9 cellular contexts compared by ENCODE assay signal in the genomic region with DNA sequence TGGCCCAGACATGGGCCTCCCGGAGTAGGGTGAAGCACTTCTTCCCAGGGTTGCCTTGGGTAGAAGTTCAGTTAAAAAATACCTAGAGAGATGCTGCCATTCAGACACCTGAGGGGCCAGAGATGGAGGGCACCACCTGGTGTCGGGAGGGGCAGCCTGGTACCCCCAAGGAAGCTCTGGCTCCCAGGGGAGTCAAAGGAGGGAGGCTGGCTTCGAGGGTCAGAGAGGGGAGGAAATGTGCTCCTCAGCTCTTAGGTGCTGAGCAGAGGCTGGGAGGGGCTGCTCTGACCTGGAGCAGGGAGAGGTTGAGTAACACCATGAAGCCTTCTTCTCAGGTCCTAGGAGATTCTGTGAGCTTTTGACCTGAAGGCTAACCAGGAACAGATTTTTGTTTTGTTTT. TPM values are rescaled to one million over a fixed set of nuclear protein-coding genes. Genes with fewer than 3 reads are reported as not detected.
DNase-seq lines count a peak whose midpoint lies in the region; ATAC-seq and TF ChIP-seq lines count a peak whose summit lies in the region.
"Had no signal": no experiment of that assay in that cellular context is flagged by ENCODE, and none has a peak within 500 bp of the region (broad histone marks: within the 10 kb centered on the region; RNA-seq: fewer than 3 reads in every experiment).

No MANE protein-coding gene starts in this region.

- H3K9me2 ChIP-seq in OCI-LY7 (ENCODE audit: insufficient read depth, low read length): no peaks in the 10 kb centered on the region

- intact Hi-C loops in Caco-2 (cut with micrococcal nuclease; ENCODE audit: unreplicated experiment): loop anchor here (5.0 kb wide), 2 partner anchors 113 to 192 kb away; partner anchors contain the start of gene NDUFC2
- intact Hi-C loops in OCI-LY7 (cut with micrococcal nuclease; ENCODE audit: unreplicated experiment): loop anchor here (2.0 kb wide), 2 partner anchors 33 to 195 kb away; partner anchors contain the start of gene INTS4

- peak overlapping the region; percentile 84 for H3K4me2 ChIP-seq in OCI-LY7 (ENCODE audit: low read length)

- H3K4me3 ChIP-seq in Caco-2 (ENCODE audit: low read depth, low read length): no peak overlapping the region
- H3K4me3 ChIP-seq in OCI-LY7 (ENCODE audit: low read depth, low read length, poor library complexity, severe bottlenecking): peak overlapping the region; percentile 79

- no peak overlapping the region; the same call in 1 of the 2 replicates for H2AFZ ChIP-seq in OCI-LY7 (ENCODE audit: low read length)

- peaks cover 44% of the 10 kb centered on the region for H3K4me1 Mint-ChIP-seq in Caco-2 (ENCODE audit: low read depth, unreplicated experiment)
- peaks cover 38% of the 10 kb centered on the region for H3K4me1 Mint-ChIP-seq in endothelial cell (ENCODE audit: unreplicated experiment)
- peaks cover 30% of the 10 kb centered on the region for H3K4me1 Mint-ChIP-seq in progenitor cell of endocrine pancreas (ENCODE audit: low read depth)

- H3K4me3 Mint-ChIP-seq in Caco-2 (ENCODE audit: unreplicated experiment): peak overlapping the region; percentile 98
- H3K4me3 Mint-ChIP-seq in endothelial cell (ENCODE audit: unreplicated experiment): peak overlapping the region; percentile 99
- H3K4me3 Mint-ChIP-seq in progenitor cell of endocrine pancreas (ENCODE audit: low read depth): peak overlapping the region; percentile 94

- H3K27ac Mint-ChIP-seq in Caco-2 (ENCODE audit: unreplicated experiment) (peak overlapping the region; percentile 84), endothelial cell (ENCODE audit: unreplicated experiment) (peak overlapping the region; percentile 61), progenitor cell of endocrine pancreas (no peak overlapping the region)

- TF ChIP-seq CTCF in Caco-2 (IDR thresholded peaks at IDR 0.05; ENCODE audit: insufficient read depth in 1 of 2, low read depth in 1 of 2, low read length in 1 of 2, severe bottlenecking in 1 of 2, unreplicated experiment in 1 of 2) (no peak), OCI-LY7 (conservative IDR thresholded peaks at IDR 0.05; ENCODE audit: low read length) (no peak), endothelial cell (IDR thresholded peaks at IDR 0.05; ENCODE audit: unreplicated experiment) (no peak), progenitor cell of endocrine pancreas (IDR thresholded peaks at IDR 0.05; ENCODE audit: unreplicated experiment) (no peak)

- H3K27ac ChIP-seq in OCI-LY7 (ENCODE audit: low read depth, low read length, poor library complexity, severe bottlenecking): no peak overlapping the region

- H3K36me3 ChIP-seq in Caco-2 (ENCODE audit: control insufficient read depth, insufficient read depth, low read length) (no peaks in the 10 kb centered on the region), OCI-LY7 (ENCODE audit: insufficient read depth, low read length) (no peaks in the 10 kb centered on the region)

- ATAC-seq in GM19463 (IDR thresholded peaks at IDR 0.05; ENCODE audit: unreplicated experiment) (no peak), HG02852 (IDR thresholded peaks at IDR 0.05; ENCODE audit: unreplicated experiment) (no peak), HG03139 (IDR thresholded peaks at IDR 0.05; ENCODE audit: unreplicated experiment) (no peak)

- POLR2A ChIA-PET in Caco-2 (lab: Charles Lee): no interaction called here
- POLR2A ChIA-PET in OCI-LY7 (lab: Charles Lee): interaction anchor here (1.7 to 2.2 kb wide), 2 partner anchors 10 to 50 kb away, joined by 4 to 5 read pairs; partner anchors contain the start of gene ALG8

- H3K9me3 Mint-ChIP-seq in Caco-2 (ENCODE audit: unreplicated experiment): no peaks in the 10 kb centered on the region
- H3K9me3 Mint-ChIP-seq in endothelial cell (ENCODE audit: unreplicated experiment): no peaks in the 10 kb centered on the region
- H3K9me3 Mint-ChIP-seq in progenitor cell of endocrine pancreas (ENCODE audit: low read depth): no peaks in the 10 kb centered on the region

- DNase-seq in Caco-2: peak in 1 of 2 experiments; percentile 34
- peak; percentile 39 for DNase-seq in OCI-LY7 (ENCODE audit: low spot score)
- no peak for DNase-seq in endothelial cell (ENCODE audit: low spot score)
- DNase-seq in progenitor cell of endocrine pancreas (ENCODE audit: low spot score, unreplicated experiment): no peak
- DNase-seq in 8988T: no peak
- DNase-seq: activated CD8-positive, alpha-beta memory T cell treated with anti-CD3 and anti-CD28 coated beads for 24 hours had no signal

- H3K27me3 Mint-ChIP-seq in Caco-2 (ENCODE audit: insufficient read depth, unreplicated experiment) (no peaks in the 10 kb centered on the region), endothelial cell (ENCODE audit: unreplicated experiment) (peaks cover 12% of the 10 kb centered on the region), progenitor cell of endocrine pancreas (no peaks in the 10 kb centered on the region)

- no peaks in the 10 kb centered on the region for H3K79me2 ChIP-seq in OCI-LY7 (ENCODE audit: insufficient read depth, low read depth, low read length)

- H3K27me3 ChIP-seq in Caco-2 (replicated peaks; ENCODE audit: control insufficient read depth, insufficient read depth, low read length): no peaks in the 10 kb centered on the region

- H3K9me3 ChIP-seq in Caco-2 (no peaks in the 10 kb centered on the region), OCI-LY7 (ENCODE audit: low read length) (no peaks in the 10 kb centered on the region)

- H3K36me3 Mint-ChIP-seq in Caco-2 (ENCODE audit: insufficient read depth, unreplicated experiment): peaks cover 22% of the 10 kb centered on the region
- H3K36me3 Mint-ChIP-seq in endothelial cell (ENCODE audit: low read depth, unreplicated experiment): peaks cover 12% of the 10 kb centered on the region
- H3K36me3 Mint-ChIP-seq in progenitor cell of endocrine pancreas (ENCODE audit: insufficient read depth): no peaks in the 10 kb centered on the region

- peaks cover 28% of the 10 kb centered on the region for H3K4me1 ChIP-seq in Caco-2
- peaks cover 24% of the 10 kb centered on the region for H3K4me1 ChIP-seq in OCI-LY7 (ENCODE audit: insufficient read depth, low read length, poor library complexity, severe bottlenecking)

- CTCF ChIA-PET in Caco-2 (lab: Charles Lee) (interaction anchor here (0.6 kb wide), 1 partner anchor 229 kb away, joined by 3 read pairs; no protein-coding TSS in a partner anchor), OCI-LY7 (lab: Charles Lee; ENCODE audit: unreplicated experiment) (no interaction called here)

- H4K20me1 ChIP-seq in OCI-LY7 (ENCODE audit: insufficient read depth, low read length): no peaks in the 10 kb centered on the region

- no TSS peak for BruUV-seq in Caco-2 (replicated peaks; lab: Mats Ljungman, UMichigan)
- BruUV-seq in OCI-LY7 (replicated peaks; lab: Mats Ljungman, UMichigan): no TSS peak

RNA-seq across cellular contexts. Expression of gene USP35, which starts 1.1 kb away (rescaled TPM):
- total RNA-seq in Caco-2 (2022) (10.7 and 11.3 TPM in 2 replicates), OCI-LY7 (2022) (4.8 and 4.9 TPM in 2 replicates), endothelial cell (ENCODE audit: unreplicated experiment) (26.0 TPM), progenitor cell of endocrine pancreas (14.7 and 16.5 TPM in 2 replicates)
- 3.2 and 3.4 TPM in 2 replicates for total RNA-seq in OCI-LY7 (2014; rRNA removed; shearing (Covaris generic))

RNA-seq across cellular contexts. Expression of gene KCTD21, which starts 1.4 kb away (rescaled TPM):
- total RNA-seq in Caco-2 (2022) (6.4 and 10.4 TPM in 2 replicates), OCI-LY7 (2022) (2.5 and 2.7 TPM in 2 replicates), endothelial cell (ENCODE audit: unreplicated experiment) (11.4 TPM), progenitor cell of endocrine pancreas (7.4 and 10.1 TPM in 2 replicates)
- total RNA-seq in OCI-LY7 (2014; rRNA removed; shearing (Covaris generic)): 1.5 and 2.8 TPM in 2 replicates

RNA-seq across cellular contexts. Expression of gene ALG8, which starts 50.4 kb away (rescaled TPM):
- total RNA-seq in Caco-2 (2022) (188 and 191 TPM in 2 replicates), OCI-LY7 (2022) (61.9 and 66.1 TPM in 2 replicates), endothelial cell (ENCODE audit: unreplicated experiment) (31.4 TPM), progenitor cell of endocrine pancreas (60.4 and 61.0 TPM in 2 replicates)
- total RNA-seq in OCI-LY7 (2014; rRNA removed; shearing (Covaris generic)): 42.5 and 43.7 TPM in 2 replicates
